Comparison of ENCODE assay signal across 24 cellular contexts in genomic region chr7:92297736-92298135, GRCh38.
"Had no signal": no experiment of that assay in that cellular context is flagged by ENCODE, and none has a peak within 500 bp of the region (broad histone marks: within the 10 kb centered on the region; RNA-seq: fewer than 3 reads in every experiment).

No MANE protein-coding gene starts in this region.

- H3K27me3 ChIP-seq: SJSA1 had no signal

- H3K4me3 Mint-ChIP-seq: activated CD8-positive, alpha-beta T cell treated with anti-CD3 and anti-CD28 coated beads for 36 hours; activated naive CD4-positive, alpha-beta T cell treated with anti-CD3 and anti-CD28 coated beads, Interleukin-2, amount 50 U/mL, for 24 hours; activated T-cell treated with anti-CD3 and anti-CD28 coated beads, Interleukin-2, amount 50 U/mL, for 24 hours; activated T-helper 1 cell treated with anti-CD3 and anti-CD28 coated beads, Interleukin-12 subunit alpha, Interleukin-12 subunit beta, Interleukin-2, Interleukin-4 antibody, amounts not matched to agents 30 ng/mL and 10 ng/mL and 1 ng/mL, durations not matched to agents 14 hours and 24 hours and 36 hours; brain; central memory CD8-positive, alpha-beta T cell; T-helper 17 cell had no signal

- H3K9me3 Mint-ChIP-seq: activated CD8-positive, alpha-beta T cell treated with anti-CD3 and anti-CD28 coated beads for 36 hours; activated naive CD4-positive, alpha-beta T cell treated with anti-CD3 and anti-CD28 coated beads, Interleukin-2, amount 50 U/mL, for 24 hours; activated T-cell treated with anti-CD3 and anti-CD28 coated beads, Interleukin-2, amount 50 U/mL, for 24 hours; activated T-helper 1 cell treated with anti-CD3 and anti-CD28 coated beads, Interleukin-12 subunit alpha, Interleukin-12 subunit beta, Interleukin-2, Interleukin-4 antibody, amounts not matched to agents 30 ng/mL and 10 ng/mL and 1 ng/mL, durations not matched to agents 14 hours and 24 hours and 36 hours; central memory CD8-positive, alpha-beta T cell had no signal

- DNase-seq: activated CD4-positive, CD25-positive, alpha-beta regulatory T cell; activated CD8-positive, alpha-beta T cell treated with anti-CD3 and anti-CD28 coated beads for 36 hours; activated effector memory CD4-positive, alpha-beta T cell treated with Interleukin-2 at 50 U/mL for 16 hours; activated naive CD4-positive, alpha-beta T cell; activated T-cell treated with anti-CD3 and anti-CD28 coated beads, Interleukin-2, amount 50 U/mL, for 24 hours; amygdala; Karpas-422; MM.1S; NCI-H1436 treated with DMSO at 0.1 percent for 48 hours; NCI-H187; NCI-H345; NCI-H510A; NCI-H526 treated with DMSO at 0.1 percent for 48 hours; PC-3; SHP77; T-helper 17 cell; T-helper 9 cell had no signal

- H3K27ac ChIP-seq: SJSA1 had no signal

- H3K27ac Mint-ChIP-seq: activated CD8-positive, alpha-beta T cell treated with anti-CD3 and anti-CD28 coated beads for 36 hours; activated naive CD4-positive, alpha-beta T cell treated with anti-CD3 and anti-CD28 coated beads, Interleukin-2, amount 50 U/mL, for 24 hours; activated T-cell treated with anti-CD3 and anti-CD28 coated beads, Interleukin-2, amount 50 U/mL, for 24 hours; activated T-helper 1 cell treated with anti-CD3 and anti-CD28 coated beads, Interleukin-12 subunit alpha, Interleukin-12 subunit beta, Interleukin-2, Interleukin-4 antibody, amounts not matched to agents 30 ng/mL and 10 ng/mL and 1 ng/mL, durations not matched to agents 14 hours and 24 hours and 36 hours; brain; T-helper 17 cell had no signal

- ATAC-seq: activated CD8-positive, alpha-beta T cell treated with anti-CD3 and anti-CD28 coated beads for 36 hours; K562; PC-3; SK-N-SH treated with all-trans-retinoic acid at 6 μM for 48 hours; T-helper 17 cell had no signal

- H3K4me3 ChIP-seq: K562, SJSA1 had no signal

- H3K27me3 Mint-ChIP-seq: activated CD8-positive, alpha-beta T cell treated with anti-CD3 and anti-CD28 coated beads for 36 hours; activated naive CD4-positive, alpha-beta T cell treated with anti-CD3 and anti-CD28 coated beads, Interleukin-2, amount 50 U/mL, for 24 hours; activated T-cell treated with anti-CD3 and anti-CD28 coated beads, Interleukin-2, amount 50 U/mL, for 24 hours; brain; central memory CD8-positive, alpha-beta T cell; T-helper 17 cell had no signal
